ENCODE assay signal across 7 cellular contexts in genomic region chr2:120736955-120737801, GRCh38. TPM values are rescaled to one million over a fixed set of nuclear protein-coding genes. Genes with fewer than 3 reads are reported as not detected.
A peak's percentile ranks its signal among the peaks of the same experiment; 100 is the strongest.
DNase-seq lines count a peak whose midpoint lies in the region; TF ChIP-seq lines count a peak whose summit lies in the region.

No MANE protein-coding gene starts in this region.

- H3K27ac ChIP-seq in muscle layer of colon (ENCODE audit: low read depth, low read length): peak overlapping the region; percentile 89
- no peak overlapping the region for H3K27ac ChIP-seq in effector memory CD4-positive, alpha-beta T cell (ENCODE audit: insufficient read depth, low read length, poor library complexity, severe bottlenecking)

- peaks cover 25% of the 10 kb centered on the region for H3K4me1 ChIP-seq in muscle layer of colon (ENCODE audit: insufficient read depth, low read length)
- no peaks in the 10 kb centered on the region for H3K4me1 ChIP-seq in effector memory CD4-positive, alpha-beta T cell (ENCODE audit: control insufficient read depth, insufficient read depth, low read length, poor library complexity, severe bottlenecking)

- H3K4me3 ChIP-seq in epithelial cell of esophagus (ENCODE audit: low read length) (peak overlapping the region; percentile 28), muscle layer of colon (ENCODE audit: low read depth in 1 of 2, low read length in 2 of 2) (peak overlapping the region; percentile 58 to 78)
- H3K4me3 ChIP-seq in effector memory CD4-positive, alpha-beta T cell (ENCODE audit: insufficient read depth, low read depth, low read length, poor library complexity, severe bottlenecking): no peak overlapping the region

- no peak for TF ChIP-seq CTCF in epithelial cell of esophagus (IDR thresholded peaks at IDR 0.05; ENCODE audit: insufficient read depth, low read depth, low read length, missing control alignments)

- in situ Hi-C loops in G401 (cut with HindIII; ENCODE audit: low sequenced_read_pairs): no loop called here

- DNase-seq in G401 (ENCODE audit: low spot score) (peak; percentile 3), NCI-H69 (lab: John Stamatoyannopoulos, UW) (peak; percentile 44), epithelial cell of esophagus (ENCODE audit: low read depth) (peak; percentile 28), SKM-1 treated with dmso at 0.1 percent for 144 hours (lab: John Stamatoyannopoulos, UW; ENCODE audit: unreplicated experiment) (no peak), NCI-H2081 (lab: John Stamatoyannopoulos, UW) (no peak)
- DNase-seq in effector memory CD4-positive, alpha-beta T cell: no peak

- peaks cover 0 to 6% of the 10 kb centered on the region in 2 donors for H3K27me3 ChIP-seq in muscle layer of colon (ENCODE audit: control insufficient read depth in 1 of 2, insufficient read depth in 2 of 2, low read length in 2 of 2)
- H3K27me3 ChIP-seq in effector memory CD4-positive, alpha-beta T cell (replicated peaks; ENCODE audit: control insufficient read depth, insufficient read depth, low read length, poor library complexity, severe bottlenecking): peaks cover 24% of the 10 kb centered on the region

- H3K36me3 ChIP-seq in muscle layer of colon (ENCODE audit: insufficient read depth, low read length): no peaks in the 10 kb centered on the region
- no peaks in the 10 kb centered on the region for H3K36me3 ChIP-seq in effector memory CD4-positive, alpha-beta T cell (ENCODE audit: control insufficient read depth, insufficient read depth, low read length)

- H3K9me3 ChIP-seq in muscle layer of colon (ENCODE audit: low read length): no peaks in the 10 kb centered on the region
- no peaks in the 10 kb centered on the region for H3K9me3 ChIP-seq in effector memory CD4-positive, alpha-beta T cell (ENCODE audit: control insufficient read depth, low read length)

- no peak overlapping the region for H3K9ac ChIP-seq in muscle layer of colon (ENCODE audit: low read length)

RNA-seq across cellular contexts. Expression of gene GLI2, which starts 1.5 kb away (rescaled TPM):
- not detected in 2 replicates for total RNA-seq in G401 (2014; rRNA removed; shearing (Covaris generic))

Comparison
In these comparisons a context has a peak if more than half of its experiments do, and no peak if none do; other contexts are left out.
1. DNase-seq: peak in G401 (single experiment), NCI-H69 (single experiment) and epithelial cell of esophagus (single experiment); none in effector memory CD4-positive, alpha-beta T cell (0 of 3), SKM-1 treated with dmso at 0.1 percent for 144 hours (single experiment) and NCI-H2081 (0 of 2).